Comparison of ENCODE assay signal across 16 cellular contexts in the genomic region with DNA sequence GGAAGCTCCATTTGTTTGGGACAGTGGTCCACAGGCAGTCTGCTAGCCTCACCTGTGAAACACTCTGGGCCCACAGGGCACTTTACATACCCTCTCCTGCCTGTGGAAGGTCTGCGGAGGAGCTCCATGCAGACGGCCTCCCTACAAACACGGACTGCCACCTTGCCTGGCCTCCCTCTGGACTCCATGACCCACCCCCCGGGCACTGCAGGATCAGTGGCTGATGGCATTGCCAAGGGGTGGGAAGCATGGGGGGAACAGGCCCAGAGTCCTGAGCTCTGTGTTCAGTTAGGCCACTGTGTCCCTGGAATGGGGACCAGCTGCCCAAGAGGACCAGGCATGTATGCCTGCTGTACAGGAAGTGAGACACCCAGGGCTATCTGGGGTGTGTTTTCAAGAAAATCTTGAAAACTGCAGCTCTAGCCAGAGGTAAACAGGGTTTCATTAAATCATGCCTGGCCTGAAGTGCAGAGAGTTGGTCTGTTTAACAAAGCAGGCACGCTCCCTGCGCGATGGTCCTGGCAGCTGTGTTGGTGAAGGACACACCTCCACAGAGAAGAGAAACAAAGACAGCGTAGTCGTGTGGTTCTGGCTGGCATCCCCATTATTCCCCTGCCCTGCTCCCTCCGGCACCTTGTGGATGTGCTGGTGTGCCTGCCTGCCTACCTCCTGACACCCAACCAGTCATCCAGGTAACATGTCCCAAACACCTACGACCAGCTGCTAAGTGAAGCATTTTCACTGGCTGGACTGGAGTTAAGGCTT.
DNase-seq lines count a peak whose midpoint lies in the region; TF ChIP-seq lines count a peak whose summit lies in the region.
"Had no signal": no experiment of that assay in that cellular context is flagged by ENCODE, and none has a peak within 500 bp of the region (broad histone marks: within the 10 kb centered on the region; RNA-seq: fewer than 3 reads in every experiment).

No MANE protein-coding gene starts in this region.

- no TSS peak for BruUV-seq in mammary epithelial cell (replicated peaks; lab: Mats Ljungman, UMichigan)

- H3K4me3 Mint-ChIP-seq in nephron progenitor cell, result no peak overlapping the region

- no peak overlapping the region for H3K4me2 ChIP-seq in mammary epithelial cell (ENCODE audit: insufficient read depth, low read depth, low read length)

- H2AFZ ChIP-seq in mammary epithelial cell (ENCODE audit: low read depth, low read length), result no peak overlapping the region
- H2AFZ ChIP-seq: GM23248 had no signal

- in situ Hi-C loops in mammary epithelial cell (cut with MboI; ENCODE audit: low sequenced_read_pairs in 2 of 2), result no loop called here

- H3K27ac ChIP-seq in breast epithelium, result peak overlapping the region; percentile 48 to 68
- no peak overlapping the region for H3K27ac ChIP-seq in mammary epithelial cell (ENCODE audit: insufficient read depth, low read depth, low read length)
- no peak overlapping the region for H3K27ac ChIP-seq in vagina
- H3K27ac ChIP-seq: GM23248, SK-N-MC had no signal

- peaks cover 16% of the 10 kb centered on the region for H3K27me3 Mint-ChIP-seq in nephron progenitor cell (ENCODE audit: low read depth, poor library complexity)

- no peaks in the 10 kb centered on the region for H4K20me1 ChIP-seq in mammary epithelial cell (ENCODE audit: insufficient read depth, low read length)

- intact Hi-C loops in breast epithelium (cut with DNase I; ENCODE audit: low total_unique reads) (no loop called here), mammary epithelial cell (cut with micrococcal nuclease) (no loop called here), vagina (cut with DNase I) (no loop called here)

- H3K27ac Mint-ChIP-seq in nephron progenitor cell, result peak overlapping the region; percentile 70

- H3K4me3 ChIP-seq in breast epithelium (no peak overlapping the region), mammary epithelial cell (replicated peaks in 1 of 3; ENCODE audit: insufficient read depth in 1 of 3, low read depth in 2 of 3, low read length in 3 of 3) (no peak overlapping the region), vagina (no peak overlapping the region)
- H3K4me3 ChIP-seq: GM23248, SK-N-MC had no signal

- H3K27me3 ChIP-seq in breast epithelium (no peaks in the 10 kb centered on the region), mammary epithelial cell (ENCODE audit: insufficient read depth, low read length) (no peaks in the 10 kb centered on the region), vagina (no peaks in the 10 kb centered on the region)

- no peaks in the 10 kb centered on the region for H3K79me2 ChIP-seq in mammary epithelial cell (ENCODE audit: insufficient read depth, low read length)

- H3K36me3 Mint-ChIP-seq in nephron progenitor cell (ENCODE audit: low read depth), result no peaks in the 10 kb centered on the region

- no peak for TF ChIP-seq POLR2A in breast epithelium (IDR thresholded peaks at IDR 0.05)
- TF ChIP-seq POLR2A in vagina (IDR thresholded peaks at IDR 0.05), result no peak

- no peaks in the 10 kb centered on the region for H3K4me1 ChIP-seq in breast epithelium
- no peaks in the 10 kb centered on the region for H3K4me1 ChIP-seq in mammary epithelial cell (ENCODE audit: insufficient read depth, low read length)
- no peaks in the 10 kb centered on the region for H3K4me1 ChIP-seq in vagina

- DNase-seq in breast epithelium (ENCODE audit: low spot score in 2 of 2), result peak in 1 of 2 donors; percentile 86
- no peak for DNase-seq in mammary epithelial cell
- peak; percentile 34 for DNase-seq in NCI-H2107 treated with DMSO at 0.1 percent for 48 hours (lab: John Stamatoyannopoulos, UW; ENCODE audit: unreplicated experiment)
- DNase-seq in nephron progenitor cell, result no peak
- DNase-seq in vagina (ENCODE audit: extremely low spot score in 2 of 2), result peak; percentile 67 to 74
- no peak for DNase-seq in NCI-H2196 (lab: John Stamatoyannopoulos, UW; ENCODE audit: unreplicated experiment)
- DNase-seq in activated CD4-positive, alpha-beta T cell treated with anti-CD3 and anti-CD28 coated beads for 1 hour, result no peak
- DNase-seq: C1 segment of cervical spinal cord, GF-D8, GM23248, MM.1S, NCI-H1105, NCI-H1694, NCI-H446, OCI-M1 had no signal

- no peak overlapping the region for H3K9ac ChIP-seq in mammary epithelial cell (ENCODE audit: insufficient read depth, low read length)
- H3K9ac ChIP-seq: GM23248 had no signal

- dilution Hi-C loops in mammary epithelial cell (cut with HindIII; ENCODE audit: low sequenced_read_pairs), result no loop called here

- H3K36me3 ChIP-seq in breast epithelium (no peaks in the 10 kb centered on the region), mammary epithelial cell (ENCODE audit: insufficient read depth, low read length) (no peaks in the 10 kb centered on the region), vagina (no peaks in the 10 kb centered on the region)

- H3K4me1 Mint-ChIP-seq in nephron progenitor cell, result peaks cover 24% of the 10 kb centered on the region

- H3K9me3 ChIP-seq in breast epithelium (no peaks in the 10 kb centered on the region), mammary epithelial cell (replicated peaks; ENCODE audit: insufficient read depth, low read length) (no peaks in the 10 kb centered on the region), vagina (no peaks in the 10 kb centered on the region)

- 26% methylated on average over 11 of the region's 11 CpGs for WGBS in mammary epithelial cell (ENCODE audit: low coverage, missing lambda C conversion rate)

- CTCF ChIA-PET in mammary epithelial cell (lab: Charles Lee; ENCODE audit: low non-redundant PET), result no interaction called here

- no peaks in the 10 kb centered on the region for H3K9me3 Mint-ChIP-seq in nephron progenitor cell

- no peak for TF ChIP-seq CTCF in breast epithelium (IDR thresholded peaks at IDR 0.05)
- no peak for TF ChIP-seq CTCF in mammary epithelial cell (conservative IDR thresholded peaks at IDR 0.05 in 1 of 2, IDR thresholded peaks at IDR 0.05 in 1 of 2; ENCODE audit: extremely low read depth in 1 of 2, insufficient read depth in 1 of 2, low read depth in 1 of 2, low read length in 2 of 2)
- TF ChIP-seq CTCF in nephron progenitor cell (IDR thresholded peaks at IDR 0.05), result no peak
- TF ChIP-seq CTCF in vagina (IDR thresholded peaks at IDR 0.05), result no peak

Comparison
In these comparisons a context has a peak if more than half of its experiments do, and no peak if none do; other contexts are left out.
1. H3K27ac ChIP-seq: peak in breast epithelium (2 of 2); none in mammary epithelial cell (single experiment) and vagina (single experiment).
2. DNase-seq: peak in NCI-H2107 treated with DMSO at 0.1 percent for 48 hours (single experiment) and vagina (2 of 2); none in mammary epithelial cell (single experiment), nephron progenitor cell (single experiment), NCI-H2196 (single experiment) and activated CD4-positive, alpha-beta T cell treated with anti-CD3 and anti-CD28 coated beads for 1 hour (single experiment).